In the genomic region with DNA sequence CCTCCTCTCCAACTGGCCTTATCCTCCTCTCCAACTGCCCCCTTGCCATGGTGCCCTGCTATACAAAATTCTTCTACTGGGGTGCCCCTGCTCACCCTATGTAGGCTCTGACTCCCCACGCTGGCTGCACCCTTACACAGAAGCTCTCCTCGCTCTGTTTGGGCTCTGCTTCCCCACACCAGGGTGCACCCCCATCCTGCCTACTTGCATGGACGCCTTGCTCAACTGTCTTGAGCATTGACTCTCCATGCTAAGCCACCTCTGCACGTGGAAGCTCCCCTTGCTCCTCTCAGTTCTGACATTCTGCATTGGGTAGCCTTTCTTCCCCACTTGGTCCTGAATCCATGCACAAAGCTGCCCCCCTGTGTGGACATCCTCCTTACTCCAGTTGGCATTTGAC, we compare ENCODE assay signal across 24 cellular contexts.
"Had no signal": no experiment of that assay in that cellular context is flagged by ENCODE, and none has a peak within 500 bp of the region (broad histone marks: within the 10 kb centered on the region; RNA-seq: fewer than 3 reads in every experiment).

No MANE protein-coding gene starts in this region.

- H3K27me3 Mint-ChIP-seq: dendritic cell treated with granulocyte-macrophage colony-stimulating factor and Interleukin-4, amounts not matched to agents 40 ng/mL and 50 ng/mL, for 4 days; effector memory CD8-positive, alpha-beta T cell had no signal

- H3K4me1 ChIP-seq: colonic mucosa, foreskin keratinocyte had no signal

- H3K9me3 Mint-ChIP-seq: dendritic cell treated with granulocyte-macrophage colony-stimulating factor and Interleukin-4, amounts not matched to agents 40 ng/mL and 50 ng/mL, for 4 days; endodermal cell had no signal

- H3K27ac ChIP-seq: colonic mucosa, coronary artery, dorsolateral prefrontal cortex, epithelial cell of prostate, esophagus muscularis mucosa, esophagus squamous epithelium, foreskin keratinocyte, gastrocnemius medialis, gastroesophageal sphincter, heart left ventricle, heart right ventricle had no signal

- H3K4me3 ChIP-seq: colonic mucosa, coronary artery, dorsolateral prefrontal cortex, esophagus muscularis mucosa, esophagus squamous epithelium, gastrocnemius medialis, gastroesophageal sphincter, heart left ventricle, heart right ventricle had no signal

- H3K27me3 ChIP-seq: colonic mucosa, esophagus muscularis mucosa, esophagus squamous epithelium, foreskin keratinocyte, gastrocnemius medialis, gastroesophageal sphincter, heart left ventricle, heart right ventricle had no signal

- H3K9me3 ChIP-seq: colonic mucosa, esophagus muscularis mucosa, esophagus squamous epithelium, gastroesophageal sphincter, heart left ventricle, heart right ventricle had no signal

- H3K27ac Mint-ChIP-seq: dendritic cell treated with granulocyte-macrophage colony-stimulating factor and Interleukin-4, amounts not matched to agents 40 ng/mL and 50 ng/mL, for 4 days; effector memory CD8-positive, alpha-beta T cell; endodermal cell had no signal

- ATAC-seq: effector memory CD8-positive, alpha-beta T cell; foreskin keratinocyte; gastrocnemius medialis; gastroesophageal sphincter; heart left ventricle; heart right ventricle had no signal

- DNase-seq: colonic mucosa; cortex of kidney; dermis blood vessel endothelial cell; dorsolateral prefrontal cortex; effector CD4-positive, alpha-beta T cell; effector CD8-positive, alpha-beta T cell; effector memory CD4-positive, alpha-beta T cell; effector memory CD8-positive, alpha-beta T cell; endodermal cell; erythroblast; esophagus squamous epithelium; foreskin fibroblast; foreskin keratinocyte; foreskin melanocyte; gastrocnemius medialis; glutamatergic neuron; head of caudate nucleus; heart left ventricle; heart right ventricle had no signal

- H3K36me3 ChIP-seq: colonic mucosa, esophagus muscularis mucosa, esophagus squamous epithelium, gastrocnemius medialis, gastroesophageal sphincter, heart left ventricle, heart right ventricle had no signal

- H3K4me3 Mint-ChIP-seq: dendritic cell treated with granulocyte-macrophage colony-stimulating factor and Interleukin-4, amounts not matched to agents 40 ng/mL and 50 ng/mL, for 4 days; effector memory CD8-positive, alpha-beta T cell; endodermal cell had no signal
